11 cellular contexts compared by ENCODE assay signal in the genomic region with DNA sequence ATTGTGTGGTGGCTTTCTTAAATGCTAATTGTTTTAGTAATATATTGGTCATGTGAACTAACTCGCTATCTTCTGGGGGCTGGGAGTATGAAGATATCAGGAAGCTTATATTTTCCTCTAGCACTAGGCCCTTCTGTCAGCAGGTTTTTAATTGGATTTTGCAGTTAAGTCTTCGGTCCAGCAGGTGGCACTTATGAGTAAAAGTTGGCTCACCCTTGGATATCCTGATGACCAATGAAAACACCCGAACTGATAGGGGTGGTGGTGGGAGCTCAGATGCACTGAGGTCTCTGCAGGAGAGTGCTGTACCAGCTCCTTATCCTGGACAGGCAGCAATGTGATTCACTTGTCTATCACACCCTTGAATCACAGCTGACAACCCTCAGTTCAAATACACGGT.
DNase-seq lines count a peak whose midpoint lies in the region; ATAC-seq and TF ChIP-seq lines count a peak whose summit lies in the region.
"Had no signal": no experiment of that assay in that cellular context is flagged by ENCODE, and none has a peak within 500 bp of the region (broad histone marks: within the 10 kb centered on the region; RNA-seq: fewer than 3 reads in every experiment).

No MANE protein-coding gene starts in this region.

- CTCF ChIA-PET in T-cell (lab: Charles Lee), result no interaction called here

- ATAC-seq in T-cell (replicated peaks in 1 of 4), result no peak

- peaks cover 2% of the 10 kb centered on the region for H3K27me3 Mint-ChIP-seq in neural crest cell (ENCODE audit: low read depth)
- peaks cover 0 to 4% of the 10 kb centered on the region in 2 donors for H3K27me3 Mint-ChIP-seq in T-cell

- H3K27ac ChIP-seq in VCaP, result no peak overlapping the region
- H3K27ac ChIP-seq: transverse colon had no signal

- POLR2A ChIA-PET in T-cell (lab: Charles Lee), result no interaction called here

- no peaks in the 10 kb centered on the region for H3K4me1 Mint-ChIP-seq in neural crest cell
- no peaks in the 10 kb centered on the region for H3K4me1 Mint-ChIP-seq in T-cell

- H3K9me3 Mint-ChIP-seq in neural crest cell (no peaks in the 10 kb centered on the region), T-cell (peaks cover 0 to 6% (median 3%) of the 10 kb centered on the region in 3 donors)

- TF ChIP-seq CTCF in VCaP (conservative IDR thresholded peaks at IDR 0.05) (peak; percentile 21; the same call in 1 of the 2 replicates), neural crest cell (conservative IDR thresholded peaks at IDR 0.05) (peak; percentile 57)

- peak; percentile 8 to 61 (median 17) for DNase-seq in NCI-H1417 (lab: John Stamatoyannopoulos, UW)
- DNase-seq in NCI-H1417 treated with DMSO at 0.1 percent for 48 hours (lab: John Stamatoyannopoulos, UW), result no peak
- DNase-seq in HT1080 (ENCODE audit: low read depth), result peak; percentile 23
- DNase-seq in neural crest cell (ENCODE audit: low read depth, low spot score), result no peak
- DNase-seq in T-cell, result no peak
- no peak for DNase-seq in COLO668 (lab: John Stamatoyannopoulos, UW; ENCODE audit: unreplicated experiment)
- no peak for DNase-seq in EL
- DNase-seq: activated CD8-positive, alpha-beta memory T cell treated with anti-CD3 and anti-CD28 coated beads, Interleukin-2, amount 50 U/mL, for 4 hours; SIG-M5; transverse colon had no signal

- H3K27ac Mint-ChIP-seq in neural crest cell (ENCODE audit: unreplicated experiment), result no peak overlapping the region
- H3K27ac Mint-ChIP-seq in T-cell, result no peak overlapping the region

- H3K4me3 Mint-ChIP-seq in neural crest cell, result no peak overlapping the region
- H3K4me3 Mint-ChIP-seq in T-cell, result no peak overlapping the region

- H3K36me3 Mint-ChIP-seq in neural crest cell (ENCODE audit: low read depth) (no peaks in the 10 kb centered on the region), T-cell (no peaks in the 10 kb centered on the region)

Comparison
In these comparisons a context has a peak if more than half of its experiments do, and no peak if none do; other contexts are left out.
1. DNase-seq: peak in NCI-H1417 (3 of 3) and HT1080 (single experiment); none in NCI-H1417 treated with DMSO at 0.1 percent for 48 hours (single experiment), neural crest cell (single experiment), T-cell (0 of 34), COLO668 (single experiment) and EL (single experiment).